ENCODE assay signal across 8 cellular contexts in genomic region chr14:39113685-39114072, GRCh38. TPM values are rescaled to one million over a fixed set of nuclear protein-coding genes. Genes with fewer than 3 reads are reported as not detected.
A peak's percentile ranks its signal among the peaks of the same experiment; 100 is the strongest.
DNase-seq lines count a peak whose midpoint lies in the region.

No MANE protein-coding gene starts in this region.

- H3K27ac Mint-ChIP-seq in T-helper 1 cell treated with Interleukin-12 subunit alpha and Interleukin-12 subunit beta and Interleukin-4 antibody, amounts not matched to agents 30 μg/mL and 1 μg/mL, for 36 hours: peak overlapping the region; percentile 89
- H3K27ac Mint-ChIP-seq in activated T-helper 2 cell treated with anti-CD3 and anti-CD28 coated beads, Interferon-gamma antibody, Interleukin-2, Interleukin-4, amounts not matched to agents 10 μg/mL and 5 μg/mL and 100 μg/mL, durations not matched to agents 14 hours and 24 hours and 36 hours: peak overlapping the region; percentile 96

- peaks cover 0 to 17% (median 10%) of the 10 kb centered on the region in 5 donors for H3K4me1 ChIP-seq in subcutaneous abdominal adipose tissue (ENCODE audit: control insufficient read depth in 5 of 5, insufficient read depth in 5 of 5, low read length in 5 of 5)

- H3K27ac ChIP-seq in subcutaneous abdominal adipose tissue (ENCODE audit: low read depth, low read length): peak overlapping the region; percentile 70

- H3K9ac ChIP-seq in subcutaneous abdominal adipose tissue (ENCODE audit: low read length in 5 of 5): peak overlapping the region; percentile 68 to 92 (median 88)

- H3K4me3 ChIP-seq in iPS-18c (ENCODE audit: insufficient read depth, low read depth, low read length): peak overlapping the region; percentile 87
- H3K4me3 ChIP-seq in subcutaneous abdominal adipose tissue (ENCODE audit: low read depth in 1 of 5, low read length in 5 of 5): peak overlapping the region; percentile 65 to 95 (median 93)

- H3K36me3 ChIP-seq in subcutaneous abdominal adipose tissue (ENCODE audit: control insufficient read depth in 5 of 5, insufficient read depth in 5 of 5, low read length in 5 of 5): peaks cover 3 to 12% (median 5%) of the 10 kb centered on the region in 5 donors

- H3K27me3 Mint-ChIP-seq in T-helper 1 cell treated with Interleukin-12 subunit alpha and Interleukin-12 subunit beta and Interleukin-4 antibody, amounts not matched to agents 30 μg/mL and 1 μg/mL, for 36 hours (ENCODE audit: low read depth): no peaks in the 10 kb centered on the region
- H3K27me3 Mint-ChIP-seq in activated T-helper 2 cell treated with anti-CD3 and anti-CD28 coated beads, Interferon-gamma antibody, Interleukin-2, Interleukin-4, amounts not matched to agents 10 μg/mL and 5 μg/mL and 100 μg/mL, durations not matched to agents 14 hours and 24 hours and 36 hours (ENCODE audit: low read depth): no peaks in the 10 kb centered on the region

- no peaks in the 10 kb centered on the region for H3K9me3 Mint-ChIP-seq in T-helper 1 cell treated with Interleukin-12 subunit alpha and Interleukin-12 subunit beta and Interleukin-4 antibody, amounts not matched to agents 30 μg/mL and 1 μg/mL, for 36 hours
- H3K9me3 Mint-ChIP-seq in activated T-helper 2 cell treated with anti-CD3 and anti-CD28 coated beads, Interferon-gamma antibody, Interleukin-2, Interleukin-4, amounts not matched to agents 10 μg/mL and 5 μg/mL and 100 μg/mL, durations not matched to agents 14 hours and 24 hours and 36 hours: no peaks in the 10 kb centered on the region

- H3K4me1 Mint-ChIP-seq in T-helper 1 cell treated with Interleukin-12 subunit alpha and Interleukin-12 subunit beta and Interleukin-4 antibody, amounts not matched to agents 30 μg/mL and 1 μg/mL, for 36 hours (ENCODE audit: low read depth): peaks cover 18% of the 10 kb centered on the region
- H3K4me1 Mint-ChIP-seq in activated T-helper 2 cell treated with anti-CD3 and anti-CD28 coated beads, Interferon-gamma antibody, Interleukin-2, Interleukin-4, amounts not matched to agents 10 μg/mL and 5 μg/mL and 100 μg/mL, durations not matched to agents 14 hours and 24 hours and 36 hours (ENCODE audit: low read depth): peaks cover 18% of the 10 kb centered on the region

- H3K9me3 ChIP-seq in iPS-18c (ENCODE audit: control insufficient read depth, insufficient read depth, low read length): no peaks in the 10 kb centered on the region
- H3K9me3 ChIP-seq in subcutaneous abdominal adipose tissue (ENCODE audit: control insufficient read depth in 5 of 5, low read length in 5 of 5): no peaks in the 10 kb centered on the region

- peaks cover 5% of the 10 kb centered on the region for H3K36me3 Mint-ChIP-seq in T-helper 1 cell treated with Interleukin-12 subunit alpha and Interleukin-12 subunit beta and Interleukin-4 antibody, amounts not matched to agents 30 μg/mL and 1 μg/mL, for 36 hours (ENCODE audit: low read depth)
- peaks cover 11% of the 10 kb centered on the region for H3K36me3 Mint-ChIP-seq in activated T-helper 2 cell treated with anti-CD3 and anti-CD28 coated beads, Interferon-gamma antibody, Interleukin-2, Interleukin-4, amounts not matched to agents 10 μg/mL and 5 μg/mL and 100 μg/mL, durations not matched to agents 14 hours and 24 hours and 36 hours (ENCODE audit: low read depth)

- intact Hi-C loops in activated T-helper 2 cell treated with anti-CD3 and anti-CD28 coated beads, Interferon-gamma antibody, Interleukin-2, Interleukin-4, amounts not matched to agents 10 μg/mL and 5 μg/mL and 100 μg/mL, durations not matched to agents 14 hours and 24 hours and 36 hours (cut with micrococcal nuclease): loop anchor here (1.0 to 5.0 kb wide), 7 partner anchors 10 to 269 kb away; partner anchors contain the start of genes SEC23A and TRAPPC6B

- no peak for DNase-seq in T-helper 1 cell
- DNase-seq in activated T-helper 2 cell treated with anti-CD3 and anti-CD28 coated beads, Interferon-gamma antibody, Interleukin-2, Interleukin-4, amounts not matched to agents 10 μg/mL and 5 μg/mL and 100 μg/mL, durations not matched to agents 14 hours and 24 hours and 36 hours (ENCODE audit: low spot score): no peak
- DNase-seq in central memory CD4-positive, alpha-beta T cell: no peak
- no peak for DNase-seq in stimulated activated CD4-positive, alpha-beta T cell treated with anti-CD3 and anti-CD28 coated beads, Interleukin-4, amount 100 ng/mL, for 4 hours
- DNase-seq in NCI-H128 (lab: John Stamatoyannopoulos, UW; ENCODE audit: unreplicated experiment): no peak

- H3K4me3 Mint-ChIP-seq in T-helper 1 cell treated with Interleukin-12 subunit alpha and Interleukin-12 subunit beta and Interleukin-4 antibody, amounts not matched to agents 30 μg/mL and 1 μg/mL, for 36 hours: peak overlapping the region; percentile 88
- H3K4me3 Mint-ChIP-seq in activated T-helper 2 cell treated with anti-CD3 and anti-CD28 coated beads, Interferon-gamma antibody, Interleukin-2, Interleukin-4, amounts not matched to agents 10 μg/mL and 5 μg/mL and 100 μg/mL, durations not matched to agents 14 hours and 24 hours and 36 hours (ENCODE audit: low read depth): peak overlapping the region; percentile 96

- no peaks in the 10 kb centered on the region for H3K27me3 ChIP-seq in subcutaneous abdominal adipose tissue (ENCODE audit: control insufficient read depth in 5 of 5, insufficient read depth in 4 of 5, low read length in 5 of 5)

RNA-seq across cellular contexts. Expression of gene GEMIN2, which starts 0.4 kb away (rescaled TPM):
- total RNA-seq in activated T-helper 2 cell treated with anti-CD3 and anti-CD28 coated beads, Interferon-gamma antibody, Interleukin-2, Interleukin-4, amounts not matched to agents 10 μg/mL and 5 μg/mL and 100 μg/mL, durations not matched to agents 14 hours and 24 hours and 36 hours: 22.0 and 22.1 TPM in 2 replicates

RNA-seq across cellular contexts. Expression of gene SEC23A, which starts 10.6 kb away (rescaled TPM):
- 76.4 and 86.7 TPM in 2 replicates for total RNA-seq in activated T-helper 2 cell treated with anti-CD3 and anti-CD28 coated beads, Interferon-gamma antibody, Interleukin-2, Interleukin-4, amounts not matched to agents 10 μg/mL and 5 μg/mL and 100 μg/mL, durations not matched to agents 14 hours and 24 hours and 36 hours

RNA-seq across cellular contexts. Expression of gene TRAPPC6B, which starts 56.5 kb away (rescaled TPM):
- 16.9 and 17.2 TPM in 2 replicates for total RNA-seq in activated T-helper 2 cell treated with anti-CD3 and anti-CD28 coated beads, Interferon-gamma antibody, Interleukin-2, Interleukin-4, amounts not matched to agents 10 μg/mL and 5 μg/mL and 100 μg/mL, durations not matched to agents 14 hours and 24 hours and 36 hours
